ENCODE assay signal across 1 cellular context in genomic region chr6:131575834-131576478, GRCh38.
TF ChIP-seq lines count a peak whose summit lies in the region.

No MANE protein-coding gene starts in this region.

TF ChIP-seq in IMR-90, 13 proteins besides CTCF, POLR2A, EP300 and RAD21 (continued from another document):
- no peak for TF ChIP-seq ELK1 (IDR thresholded peaks at IDR 0.05; ENCODE audit: borderline replicate concordance, low read depth, low read length)
- peak; percentile 43; the same call in 1 of the 2 replicates for TF ChIP-seq CEBPB (IDR thresholded peaks at IDR 0.05; ENCODE audit: low read depth, low read length)
- no peak for TF ChIP-seq FOS (IDR thresholded peaks at IDR 0.05; ENCODE audit: low read depth, low read length)
- no peak for TF ChIP-seq RCOR1 (IDR thresholded peaks at IDR 0.05; ENCODE audit: insufficient replicate concordance, low read length)
